Comparison of ENCODE assay signal across 12 cellular contexts in the genomic region with DNA sequence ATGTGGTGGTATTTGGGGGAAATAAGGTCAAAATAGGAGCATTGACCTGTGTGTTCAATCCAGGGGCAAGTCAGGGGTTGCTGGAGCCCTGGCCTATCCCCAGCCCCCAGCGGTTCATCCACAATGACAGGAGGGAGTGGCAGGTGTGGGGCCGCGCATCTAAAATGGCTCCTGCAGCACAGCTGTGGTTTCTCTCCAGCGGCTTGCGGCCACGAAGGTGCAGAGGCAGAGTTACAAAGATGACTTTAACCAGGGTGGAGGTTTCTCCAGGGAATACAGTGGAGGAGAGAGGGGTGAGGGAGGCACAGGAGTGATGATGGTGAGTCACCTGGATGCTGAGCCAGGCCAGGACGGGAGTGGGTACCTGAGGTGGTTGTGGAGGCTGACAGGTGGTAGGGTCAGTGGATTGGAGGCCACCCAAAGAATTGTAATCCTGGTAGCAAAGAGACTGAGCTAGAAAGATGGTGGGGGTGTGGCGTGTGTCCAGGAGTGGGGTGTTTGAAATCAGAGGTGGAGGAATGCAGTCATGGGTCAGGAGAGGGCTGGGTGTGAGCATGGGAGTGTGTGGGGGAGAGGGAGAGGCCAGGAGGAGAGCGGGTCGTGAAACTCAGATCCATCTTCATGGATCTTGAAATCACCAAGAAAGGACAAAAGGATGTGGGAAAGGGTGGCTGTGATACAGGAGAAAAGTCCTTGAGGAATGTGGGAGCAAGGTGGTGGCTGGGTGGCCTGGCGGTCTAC.
DNase-seq lines count a peak whose midpoint lies in the region; ATAC-seq and TF ChIP-seq lines count a peak whose summit lies in the region.
"Had no signal": no experiment of that assay in that cellular context is flagged by ENCODE, and none has a peak within 500 bp of the region (broad histone marks: within the 10 kb centered on the region; RNA-seq: fewer than 3 reads in every experiment).

No MANE protein-coding gene starts in this region.

- H3K9me3 ChIP-seq in endodermal cell (ENCODE audit: control insufficient read depth, low read length) (no peaks in the 10 kb centered on the region), neuronal stem cell (replicated peaks in 1 of 2; ENCODE audit: control insufficient read depth in 2 of 2, insufficient read depth in 1 of 2, low read depth in 1 of 2, low read length in 2 of 2) (no peaks in the 10 kb centered on the region)

- H4K8ac ChIP-seq in neuronal stem cell (ENCODE audit: low read depth, low read length), result no peak overlapping the region

- no peak overlapping the region for H2BK5ac ChIP-seq in neuronal stem cell (ENCODE audit: low read length)

- no peak overlapping the region for H3K18ac ChIP-seq in neuronal stem cell (ENCODE audit: low read length)

- 80 to 85% methylated on average over 5 to 11 of the region's 11 CpGs for WGBS in endodermal cell (ENCODE audit: insufficient coverage in 1 of 2, insufficient read length in 1 of 2), 2 experiments
- WGBS in neuronal stem cell (ENCODE audit: extremely low coverage in 2 of 2, insufficient read length in 2 of 2, insufficient replicate concordance in 1 of 2), 2 donors, result no CpG with 5 or more reads among the region's 11 CpGs

- H2AK5ac ChIP-seq in neuronal stem cell (ENCODE audit: low read depth, low read length), result no peak overlapping the region

- H3K27ac ChIP-seq in endodermal cell (ENCODE audit: low read depth, low read length), result no peak overlapping the region
- H3K27ac ChIP-seq in neuronal stem cell (replicated peaks; ENCODE audit: low read length), result no peak overlapping the region

- no peak overlapping the region for H3K4me2 ChIP-seq in neuronal stem cell (ENCODE audit: insufficient read depth, low read length, poor library complexity, severe bottlenecking)

- H3K36me3 ChIP-seq in endodermal cell (ENCODE audit: control insufficient read depth, insufficient read depth, low read length), result peaks cover 20% of the 10 kb centered on the region
- peaks cover 0 to 1% of the 10 kb centered on the region in 2 donors for H3K36me3 ChIP-seq in neuronal stem cell (replicated peaks in 1 of 2; ENCODE audit: control insufficient read depth in 2 of 2, insufficient read depth in 2 of 2, low read length in 2 of 2)

- no peak overlapping the region for H2BK15ac ChIP-seq in neuronal stem cell (ENCODE audit: low read length)

- no peak for TF ChIP-seq CTCF in endodermal cell (conservative IDR thresholded peaks at IDR 0.05)

- peak; percentile 5 for ATAC-seq in sciatic nerve
- no peak for ATAC-seq in HG02981 (IDR thresholded peaks at IDR 0.05; ENCODE audit: unreplicated experiment)
- ATAC-seq: naive thymus-derived CD8-positive, alpha-beta T cell had no signal

- H2BK12ac ChIP-seq in neuronal stem cell (ENCODE audit: low read length), result no peak overlapping the region

- no peaks in the 10 kb centered on the region for H3K4me1 ChIP-seq in endodermal cell (ENCODE audit: control insufficient read depth, insufficient read depth, low read length)
- peaks cover 0 to 4% of the 10 kb centered on the region in 2 donors for H3K4me1 ChIP-seq in neuronal stem cell (ENCODE audit: control insufficient read depth in 2 of 2, insufficient read depth in 1 of 2, low read depth in 1 of 2, low read length in 2 of 2)

- H4K91ac ChIP-seq in neuronal stem cell (ENCODE audit: low read depth, low read length, poor library complexity), result no peak overlapping the region

- H3K9me3 Mint-ChIP-seq in endodermal cell, result no peaks in the 10 kb centered on the region
- H3K9me3 Mint-ChIP-seq: naive thymus-derived CD8-positive, alpha-beta T cell had no signal

- peaks cover 12% of the 10 kb centered on the region for H3K36me3 Mint-ChIP-seq in endodermal cell (ENCODE audit: low read depth)
- H3K36me3 Mint-ChIP-seq: naive thymus-derived CD8-positive, alpha-beta T cell had no signal

- no peak overlapping the region for H3K4me3 Mint-ChIP-seq in endodermal cell
- H3K4me3 Mint-ChIP-seq: naive thymus-derived CD8-positive, alpha-beta T cell had no signal

- H3K27me3 ChIP-seq in endodermal cell (ENCODE audit: control insufficient read depth, insufficient read depth, low read length, poor library complexity, severe bottlenecking) (no peaks in the 10 kb centered on the region), neuronal stem cell (ENCODE audit: control insufficient read depth in 3 of 3, insufficient read depth in 3 of 3, low read depth in 1 of 3, low read length in 3 of 3) (no peaks in the 10 kb centered on the region)

- DNase-seq in EH (ENCODE audit: low read depth) (peak; percentile 54), NCI-H2107 (lab: John Stamatoyannopoulos, UW) (peak; percentile 65), endodermal cell (no peak), sciatic nerve (ENCODE audit: low spot score) (no peak), NCI-H2171 (lab: John Stamatoyannopoulos, UW) (no peak), NCI-H187 treated with DMSO at 0.1 percent for 48 hours (lab: John Stamatoyannopoulos, UW) (no peak), neuronal stem cell (ENCODE audit: low spot score) (no peak)
- DNase-seq: activated CD4-positive, alpha-beta T cell treated with anti-CD3 and anti-CD28 coated beads for 1 hour; naive thymus-derived CD8-positive, alpha-beta T cell; NCI-H510A; small intestine had no signal

- no peak overlapping the region for H2BK120ac ChIP-seq in neuronal stem cell (ENCODE audit: low read depth, low read length)

- H3K27me3 Mint-ChIP-seq in endodermal cell (ENCODE audit: insufficient read depth), result no peaks in the 10 kb centered on the region

- intact Hi-C loops in sciatic nerve (cut with DNase I), result no loop called here

- no peak overlapping the region for H3K23ac ChIP-seq in neuronal stem cell (ENCODE audit: low read depth, low read length, poor library complexity)

- H3K27ac Mint-ChIP-seq in endodermal cell, result peak overlapping the region; percentile 62

- H2AFZ ChIP-seq in neuronal stem cell (ENCODE audit: low read length), result no peak overlapping the region

- no peak overlapping the region for H3K4ac ChIP-seq in neuronal stem cell (ENCODE audit: low read length)

- H3K4me3 ChIP-seq in endodermal cell (ENCODE audit: low read length) (no peak overlapping the region), neuronal stem cell (ENCODE audit: low read length in 2 of 2) (no peak overlapping the region)

- H3K9ac ChIP-seq in endodermal cell (ENCODE audit: extremely low read depth, low read length, poor library complexity, severe bottlenecking) (no peak overlapping the region), neuronal stem cell (ENCODE audit: low read depth, low read length, poor library complexity) (no peak overlapping the region)

- H3K4me1 Mint-ChIP-seq in endodermal cell, result peaks cover 6% of the 10 kb centered on the region
- H3K4me1 Mint-ChIP-seq: naive thymus-derived CD8-positive, alpha-beta T cell had no signal

- H3K14ac ChIP-seq in neuronal stem cell (ENCODE audit: low read length), result no peak overlapping the region

- no peaks in the 10 kb centered on the region for H3K79me1 ChIP-seq in neuronal stem cell (ENCODE audit: low read depth, low read length)

Comparison
In these comparisons a context has a peak if more than half of its experiments do, and no peak if none do; other contexts are left out.
1. DNase-seq: peak in EH (single experiment) and NCI-H2107 (single experiment); none in endodermal cell (single experiment), sciatic nerve (single experiment), NCI-H2171 (single experiment), NCI-H187 treated with DMSO at 0.1 percent for 48 hours (single experiment) and neuronal stem cell (single experiment).